In genomic region chr6:47245745-47246371, GRCh38 we compare ENCODE assay signal across 14 cellular contexts.
DNase-seq lines count a peak whose midpoint lies in the region; ATAC-seq and TF ChIP-seq lines count a peak whose summit lies in the region.
"Had no signal": no experiment of that assay in that cellular context is flagged by ENCODE, and none has a peak within 500 bp of the region (broad histone marks: within the 10 kb centered on the region; RNA-seq: fewer than 3 reads in every experiment).

No MANE protein-coding gene starts in this region.

- peak overlapping the region in 2 of 10 donors; percentile 5 to 10 for H3K4me3 Mint-ChIP-seq in naive thymus-derived CD4-positive, alpha-beta T cell

- no peak overlapping the region for H2AFZ ChIP-seq in Loucy (ENCODE audit: low read length)

- ATAC-seq in naive thymus-derived CD4-positive, alpha-beta T cell: no peak
- ATAC-seq in GM21786 (IDR thresholded peaks at IDR 0.05; ENCODE audit: unreplicated experiment): no peak
- no peak for ATAC-seq in GM21619 (IDR thresholded peaks at IDR 0.05; ENCODE audit: unreplicated experiment)
- ATAC-seq: right cardiac atrium had no signal

- no peak overlapping the region for H3K27ac ChIP-seq in naive thymus-derived CD4-positive, alpha-beta T cell (ENCODE audit: low read depth, low read length)
- no peak overlapping the region for H3K27ac ChIP-seq in effector memory CD4-positive, alpha-beta T cell (ENCODE audit: insufficient read depth, low read length, poor library complexity, severe bottlenecking)

- peaks cover 11% of the 10 kb centered on the region for H3F3A ChIP-seq in Loucy (ENCODE audit: low read depth)

- peaks cover 7% of the 10 kb centered on the region for H3K79me2 ChIP-seq in Loucy (ENCODE audit: insufficient read depth, low read length)

- peak overlapping the region; percentile 54 for H3K4me2 ChIP-seq in Loucy (ENCODE audit: low read depth, low read length, poor library complexity, severe bottlenecking)

- H3K9ac ChIP-seq in Loucy (ENCODE audit: low read depth, low read length, poor library complexity, severe bottlenecking): peak overlapping the region; percentile 20

- H3K9me3 ChIP-seq in Loucy (ENCODE audit: insufficient read depth, low read depth, low read length): no peaks in the 10 kb centered on the region
- H3K9me3 ChIP-seq in naive thymus-derived CD4-positive, alpha-beta T cell (ENCODE audit: control insufficient read depth in 2 of 3, low read length in 3 of 3): no peaks in the 10 kb centered on the region
- no peaks in the 10 kb centered on the region for H3K9me3 ChIP-seq in effector memory CD4-positive, alpha-beta T cell (ENCODE audit: control insufficient read depth, low read length)
- H3K9me3 ChIP-seq: tibial nerve had no signal

- H3K4me1 Mint-ChIP-seq in naive thymus-derived CD4-positive, alpha-beta T cell: peaks cover 11 to 64% (median 47%) of the 10 kb centered on the region in 7 donors

- intact Hi-C loops in naive thymus-derived CD4-positive, alpha-beta T cell (cut with micrococcal nuclease): no loop called here

- no peaks in the 10 kb centered on the region for H3K27me3 ChIP-seq in Loucy (ENCODE audit: insufficient read depth, low read length, poor library complexity, severe bottlenecking)
- no peaks in the 10 kb centered on the region for H3K27me3 ChIP-seq in naive thymus-derived CD4-positive, alpha-beta T cell (ENCODE audit: control insufficient read depth in 2 of 2, insufficient read depth in 2 of 2, low read length in 2 of 2)
- H3K27me3 ChIP-seq in effector memory CD4-positive, alpha-beta T cell (replicated peaks; ENCODE audit: control insufficient read depth, insufficient read depth, low read length, poor library complexity, severe bottlenecking): no peaks in the 10 kb centered on the region
- H3K27me3 ChIP-seq: tibial nerve had no signal

- CTCF ChIA-PET in naive thymus-derived CD4-positive, alpha-beta T cell (lab: Charles Lee): no interaction called here

- POLR2A ChIA-PET in naive thymus-derived CD4-positive, alpha-beta T cell (lab: Charles Lee): no interaction called here

- H3K36me3 Mint-ChIP-seq in naive thymus-derived CD4-positive, alpha-beta T cell: no peaks in the 10 kb centered on the region

- H3K9me3 Mint-ChIP-seq in naive thymus-derived CD4-positive, alpha-beta T cell: no peaks in the 10 kb centered on the region

- TF ChIP-seq CTCF in GM12864 (IDR thresholded peaks at IDR 0.05; ENCODE audit: low read depth, low read length, missing control alignments) (no peak), Loucy (conservative IDR thresholded peaks at IDR 0.05; ENCODE audit: low read length) (no peak)

- H3K27ac Mint-ChIP-seq in naive thymus-derived CD4-positive, alpha-beta T cell: peak overlapping the region in 7 of 9 donors; percentile 10 to 80 (median 39)

- DNase-seq in GM12864 (ENCODE audit: low read depth): peak; percentile 41
- DNase-seq in SKM-1 treated with dmso at 0.1 percent for 144 hours (lab: John Stamatoyannopoulos, UW; ENCODE audit: unreplicated experiment): peak; percentile 48
- DNase-seq in naive thymus-derived CD4-positive, alpha-beta T cell: no peak
- no peak for DNase-seq in stimulated activated CD4-positive, alpha-beta T cell treated with anti-CD3 and anti-CD28 coated beads, Interleukin-4, amount 100 ng/mL, for 24 hours
- DNase-seq in effector memory CD4-positive, alpha-beta T cell: no peak
- DNase-seq: activated T-cell treated with anti-CD3 and anti-CD28 coated beads for 4 hours, aorta, DMS79 treated with DMSO at 0.1 percent for 48 hours, NCI-H526 treated with DMSO at 0.1 percent for 48 hours, right cardiac atrium had no signal

- no peak overlapping the region for H3K4me3 ChIP-seq in GM12864 (ENCODE audit: low read depth, low read length)
- H3K4me3 ChIP-seq in Loucy (ENCODE audit: low read length, poor library complexity, severe bottlenecking): peak overlapping the region; percentile 5
- no peak overlapping the region for H3K4me3 ChIP-seq in naive thymus-derived CD4-positive, alpha-beta T cell (ENCODE audit: low read length)
- H3K4me3 ChIP-seq in effector memory CD4-positive, alpha-beta T cell (ENCODE audit: insufficient read depth, low read depth, low read length, poor library complexity, severe bottlenecking): no peak overlapping the region
- H3K4me3 ChIP-seq: tibial nerve had no signal

- peaks cover 76% of the 10 kb centered on the region for H3K4me1 ChIP-seq in Loucy (ENCODE audit: insufficient read depth, low read length, poor library complexity, severe bottlenecking)
- H3K4me1 ChIP-seq in naive thymus-derived CD4-positive, alpha-beta T cell (ENCODE audit: control insufficient read depth in 2 of 2, insufficient read depth in 2 of 2, low read length in 2 of 2): peaks cover 0 to 20% of the 10 kb centered on the region in 2 donors
- no peaks in the 10 kb centered on the region for H3K4me1 ChIP-seq in effector memory CD4-positive, alpha-beta T cell (ENCODE audit: control insufficient read depth, insufficient read depth, low read length, poor library complexity, severe bottlenecking)

- no peaks in the 10 kb centered on the region for H4K20me1 ChIP-seq in Loucy (ENCODE audit: insufficient read depth, low read length, poor library complexity, severe bottlenecking)

- peaks cover 5% of the 10 kb centered on the region; the same call in 1 of the 2 replicates for H3K36me3 ChIP-seq in Loucy (ENCODE audit: insufficient read depth, low read length)
- no peaks in the 10 kb centered on the region for H3K36me3 ChIP-seq in naive thymus-derived CD4-positive, alpha-beta T cell (ENCODE audit: control insufficient read depth in 2 of 3, insufficient read depth in 3 of 3, low read length in 3 of 3)
- H3K36me3 ChIP-seq in effector memory CD4-positive, alpha-beta T cell (ENCODE audit: control insufficient read depth, insufficient read depth, low read length): no peaks in the 10 kb centered on the region
- H3K36me3 ChIP-seq: tibial nerve had no signal

- H3K27me3 Mint-ChIP-seq in naive thymus-derived CD4-positive, alpha-beta T cell: peaks cover 0 to 6% (median 5%) of the 10 kb centered on the region in 5 donors

- H3K9me2 ChIP-seq in Loucy (replicated peaks; ENCODE audit: low read depth, low read length): no peaks in the 10 kb centered on the region

Comparison
In these comparisons a context has a peak if more than half of its experiments do, and no peak if none do; other contexts are left out.
1. DNase-seq: peak in GM12864 (single experiment) and SKM-1 treated with dmso at 0.1 percent for 144 hours (single experiment); none in naive thymus-derived CD4-positive, alpha-beta T cell (0 of 9), stimulated activated CD4-positive, alpha-beta T cell treated with anti-CD3 and anti-CD28 coated beads, Interleukin-4, amount 100 ng/mL, for 24 hours (single experiment) and effector memory CD4-positive, alpha-beta T cell (0 of 3).